ENCODE assay signal across 14 cellular contexts in genomic region chr17:35041390-35041789, GRCh38.
"Had no signal": no experiment of that assay in that cellular context is flagged by ENCODE, and none has a peak within 500 bp of the region (broad histone marks: within the 10 kb centered on the region; RNA-seq: fewer than 3 reads in every experiment).

No MANE protein-coding gene starts in this region.

- H3K4me3 Mint-ChIP-seq: activated T-cell treated with anti-CD3 and anti-CD28 coated beads, Interleukin-2, amount 50 U/mL, for 4 hours; mesothelial cell of epicardium had no signal

- H3K9me3 Mint-ChIP-seq: activated T-cell treated with anti-CD3 and anti-CD28 coated beads, Interleukin-2, amount 50 U/mL, for 4 hours; mesothelial cell of epicardium had no signal

- H3K36me3 ChIP-seq: pancreas, thyroid gland had no signal

- H3K4me3 ChIP-seq: lung, pancreas, thyroid gland had no signal

- DNase-seq: activated CD4-positive, alpha-beta T cell treated with anti-CD3 and anti-CD28 coated beads, Interleukin-2, amount 50 U/mL, for 48 hours; activated effector memory CD4-positive, alpha-beta T cell treated with anti-CD3 and anti-CD28 coated beads, Interleukin-2, amount 50 U/mL, for 16 hours; activated T-cell treated with anti-CD3 and anti-CD28 coated beads, Interleukin-2, amount 50 U/mL, for 4 hours; aorta; cerebellar nuclear complex; effector memory CD4-positive, alpha-beta T cell; head of caudate nucleus; left colon; pancreas; stimulated activated CD4-positive, alpha-beta T cell treated with anti-CD3 and anti-CD28 coated beads, Interleukin-1b, Interleukin-23, amount 100 ng/mL, for 48 hours; thyroid gland had no signal

- H3K36me3 Mint-ChIP-seq: mesothelial cell of epicardium had no signal

- ATAC-seq: activated T-cell treated with anti-CD3 and anti-CD28 coated beads, Interleukin-2, amount 50 U/mL, for 4 hours; left colon; pancreas had no signal

- H3K27me3 ChIP-seq: pancreas, thyroid gland had no signal

- H3K27ac ChIP-seq: epithelial cell of prostate, pancreas, thyroid gland had no signal

- H3K27ac Mint-ChIP-seq: mesothelial cell of epicardium had no signal

- H3K9me3 ChIP-seq: pancreas, thyroid gland had no signal
